ENCODE assay signal across 8 cellular contexts in the genomic region with DNA sequence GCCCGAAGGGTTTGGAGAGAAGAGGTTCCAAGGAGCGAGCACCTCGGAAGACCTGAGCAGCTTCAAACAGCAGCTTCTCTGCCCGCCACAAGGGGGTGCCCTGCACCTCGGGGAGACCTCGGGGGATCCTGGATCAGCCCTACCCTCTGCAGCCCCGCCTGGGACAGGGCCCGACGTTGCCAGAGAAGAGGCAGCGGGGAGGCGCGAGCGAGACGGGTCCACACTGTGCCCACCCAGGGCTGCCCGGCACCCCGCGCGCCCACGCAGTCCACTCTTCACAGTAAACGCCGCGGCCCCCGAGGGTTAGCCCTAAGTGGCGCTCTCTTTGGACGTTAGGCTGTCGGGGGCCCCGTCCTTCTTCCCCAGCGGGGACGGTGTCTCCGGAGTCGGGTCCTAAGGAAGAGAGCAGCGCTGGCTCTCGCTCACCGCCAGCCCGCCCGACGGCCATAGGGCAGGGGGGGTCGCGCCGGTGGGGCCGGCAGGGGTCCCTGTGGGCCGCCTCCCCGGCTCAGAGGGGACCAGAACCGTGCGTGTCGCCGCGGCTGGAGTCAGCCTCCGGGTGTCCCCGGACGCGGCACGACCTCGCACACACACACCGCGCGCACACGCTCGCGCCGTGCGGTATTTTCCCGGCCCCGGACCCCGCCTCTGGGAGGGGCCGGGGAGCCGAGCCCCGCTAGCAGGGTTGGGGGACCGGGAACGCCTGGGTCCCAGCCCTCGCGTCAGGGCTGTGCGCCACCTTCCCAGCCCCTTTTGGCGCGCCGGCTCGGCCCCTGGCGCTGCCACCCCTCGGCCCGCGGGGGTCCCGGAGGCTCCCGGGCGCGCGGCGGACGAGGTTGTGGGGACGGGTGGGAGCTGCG. TPM values are rescaled to one million over a fixed set of nuclear protein-coding genes. Genes with fewer than 3 reads are reported as not detected.
A peak's percentile ranks its signal among the peaks of the same experiment; 100 is the strongest.
DNase-seq lines count a peak whose midpoint lies in the region; ATAC-seq and TF ChIP-seq lines count a peak whose summit lies in the region.

No MANE protein-coding gene starts in this region.

- H3K27me3 ChIP-seq in ectodermal cell (ENCODE audit: control insufficient read depth, insufficient read depth, low read length, poor library complexity, severe bottlenecking), result peaks cover 92% of the 10 kb centered on the region
- H3K27me3 ChIP-seq in lower lobe of right lung (ENCODE audit: low read depth), result peaks cover 87% of the 10 kb centered on the region

- peak; percentile 85 for TF ChIP-seq CTCF in lower lobe of right lung (IDR thresholded peaks at IDR 0.05)

- intact Hi-C loops in lower lobe of right lung (cut with DNase I), result no loop called here

- no peaks in the 10 kb centered on the region for H3K36me3 ChIP-seq in ectodermal cell (ENCODE audit: control insufficient read depth, insufficient read depth, low read length)
- H3K36me3 ChIP-seq in lower lobe of right lung, result no peaks in the 10 kb centered on the region

- H3K4me1 ChIP-seq in ectodermal cell (ENCODE audit: control insufficient read depth, insufficient read depth, low read length), result peaks cover 16% of the 10 kb centered on the region
- peaks cover 11% of the 10 kb centered on the region for H3K4me1 ChIP-seq in lower lobe of right lung

- no peaks in the 10 kb centered on the region for H3K9me3 ChIP-seq in ectodermal cell (ENCODE audit: control insufficient read depth, low read length)
- no peaks in the 10 kb centered on the region for H3K9me3 ChIP-seq in lower lobe of right lung

- WGBS in ectodermal cell, 2 experiments, result 2% methylated on average over 90 of the region's 90 CpGs

- H3K27ac ChIP-seq in ectodermal cell (ENCODE audit: insufficient read depth, low read depth, low read length, poor library complexity, severe bottlenecking) (no peak overlapping the region), lower lobe of right lung (no peak overlapping the region)

- peak; percentile 79 for DNase-seq in COLO668 (lab: John Stamatoyannopoulos, UW; ENCODE audit: unreplicated experiment)
- peak; percentile 43 for DNase-seq in HCEC 1CT
- peak; percentile 80 for DNase-seq in NCI-H2227 (lab: John Stamatoyannopoulos, UW; ENCODE audit: unreplicated experiment)
- peak; percentile 48 to 54 for DNase-seq in activated CD4-positive, alpha-beta T cell treated with anti-CD3 and anti-CD28 coated beads, Interleukin-2, amount 50 U/mL, for 24 hours (ENCODE audit: low read depth in 1 of 2, low spot score in 1 of 2)
- DNase-seq in lower lobe of right lung, result peak; percentile 72
- peak; percentile 40 for DNase-seq in stimulated activated CD8-positive, alpha-beta memory T cell treated with anti-CD3 and anti-CD28 coated beads, Interleukin-15, amount 100 ng/mL, for 1 hour (ENCODE audit: low read depth)

- ATAC-seq in lower lobe of right lung (peak; percentile 81 to 83), GM21360 (IDR thresholded peaks at IDR 0.05; ENCODE audit: unreplicated experiment) (no peak)

- peak overlapping the region; percentile 38 for H3K4me3 ChIP-seq in ectodermal cell (ENCODE audit: insufficient read depth, low read depth, low read length)
- peak overlapping the region; percentile 51 for H3K4me3 ChIP-seq in lower lobe of right lung

RNA-seq across cellular contexts. Expression of a gene that starts 0.9 kb away (rescaled TPM):
- polyA plus RNA-seq in ectodermal cell (2013, experiment 1 of 4), result 0.19 TPM
- polyA plus RNA-seq in ectodermal cell (2013, experiment 2 of 4), result 0.23 TPM
- polyA plus RNA-seq in ectodermal cell (2013, experiment 3 of 4), result 0.37 TPM
- polyA plus RNA-seq in ectodermal cell (2013, experiment 4 of 4), result 0.45 TPM
- 0.35 TPM for total RNA-seq in lower lobe of right lung
